ENCODE assay signal across 9 cellular contexts in genomic region chr12:77847060-77847541, GRCh38. TPM values are rescaled to one million over a fixed set of nuclear protein-coding genes. Genes with fewer than 3 reads are reported as not detected.
DNase-seq lines count a peak whose midpoint lies in the region; ATAC-seq and TF ChIP-seq lines count a peak whose summit lies in the region.
"Had no signal": no experiment of that assay in that cellular context is flagged by ENCODE, and none has a peak within 500 bp of the region (broad histone marks: within the 10 kb centered on the region; RNA-seq: fewer than 3 reads in every experiment).

No MANE protein-coding gene starts in this region.

- peaks cover 0 to 7% of the 10 kb centered on the region in 2 donors for H3K4me1 ChIP-seq in aorta (ENCODE audit: control insufficient read depth in 1 of 2, insufficient read depth in 2 of 2, low read length in 2 of 2)

- H3K27me3 Mint-ChIP-seq in progenitor cell of endocrine pancreas = no peaks in the 10 kb centered on the region
- H3K27me3 Mint-ChIP-seq: central memory CD8-positive, alpha-beta T cell had no signal

- H3K36me3 ChIP-seq in aorta (ENCODE audit: control insufficient read depth in 1 of 2, insufficient read depth in 2 of 2, low read length in 1 of 2) = no peaks in the 10 kb centered on the region

- H3K9me3 Mint-ChIP-seq in progenitor cell of endocrine pancreas (ENCODE audit: low read depth) = no peaks in the 10 kb centered on the region

- POLR2A ChIA-PET in GM10248 (lab: Yijun Ruan, JAX) = no interaction called here

- no peaks in the 10 kb centered on the region for H3K36me3 Mint-ChIP-seq in progenitor cell of endocrine pancreas (ENCODE audit: insufficient read depth)

- H3K9me3 ChIP-seq in aorta (ENCODE audit: control insufficient read depth, low read length) = no peaks in the 10 kb centered on the region

- TF ChIP-seq CTCF in GM10248 (IDR thresholded peaks at IDR 0.05; ENCODE audit: control extremely low read depth, extremely low read depth, low read depth, missing control alignments) (no peak), fibroblast of villous mesenchyme (IDR thresholded peaks at IDR 0.05; ENCODE audit: insufficient read depth, low read depth, low read length) (no peak), progenitor cell of endocrine pancreas (IDR thresholded peaks at IDR 0.05; ENCODE audit: unreplicated experiment) (no peak)

- no peak overlapping the region for H3K27ac ChIP-seq in aorta (ENCODE audit: low read depth in 1 of 2, low read length in 2 of 2)

- peak; percentile 96 for ATAC-seq in GM21717 (IDR thresholded peaks at IDR 0.05; ENCODE audit: unreplicated experiment)
- ATAC-seq in aorta (ENCODE audit: low FRiP score) = no peak

- intact Hi-C loops in aorta (cut with DNase I) = no loop called here

- H3K4me1 Mint-ChIP-seq in progenitor cell of endocrine pancreas (ENCODE audit: low read depth) = peaks cover 3% of the 10 kb centered on the region
- H3K4me1 Mint-ChIP-seq: central memory CD8-positive, alpha-beta T cell had no signal

- H3K27ac Mint-ChIP-seq in progenitor cell of endocrine pancreas = no peak overlapping the region

- 1 to 7% methylated on average over 2 of the region's 2 CpGs for WGBS in aorta, 2 donors

- CTCF ChIA-PET in GM10248 (lab: Yijun Ruan, JAX) = interaction anchor here (1.3 to 1.4 kb wide), 2 partner anchors 15 to 29 kb away, joined by 3 to 4 read pairs; no protein-coding TSS in a partner anchor

- DNase-seq in GM10248 (ENCODE audit: extremely low spot score) = peak; percentile 57
- DNase-seq in M059J (ENCODE audit: low read depth) = peak; percentile 20
- DNase-seq in fibroblast of villous mesenchyme (ENCODE audit: low read depth) = peak; percentile 33
- no peak for DNase-seq in NK-92 (lab: John Stamatoyannopoulos, UW; ENCODE audit: unreplicated experiment)
- DNase-seq in NCI-H1105 (lab: John Stamatoyannopoulos, UW) = no peak
- no peak for DNase-seq in progenitor cell of endocrine pancreas (ENCODE audit: low spot score, unreplicated experiment)
- DNase-seq in aorta = no peak

- H3K27me3 ChIP-seq in aorta (ENCODE audit: control insufficient read depth in 1 of 2, insufficient read depth in 2 of 2, low read length in 1 of 2) = no peaks in the 10 kb centered on the region

- H3K4me3 ChIP-seq in fibroblast of villous mesenchyme (ENCODE audit: low read depth, low read length) (no peak overlapping the region), aorta (ENCODE audit: low read length in 2 of 2) (no peak overlapping the region)

- H3K4me3 Mint-ChIP-seq in progenitor cell of endocrine pancreas (ENCODE audit: low read depth) = no peak overlapping the region
- H3K4me3 Mint-ChIP-seq: central memory CD8-positive, alpha-beta T cell had no signal

RNA-seq across cellular contexts. Expression of gene NAV3, which starts 16.4 kb away (rescaled TPM):
- 14.3 and 28.3 TPM in 2 replicates for total RNA-seq in M059J (2014; rRNA removed; shearing (Covaris generic))
- 96.3 and 206 TPM in 2 replicates for total RNA-seq in fibroblast of villous mesenchyme
- total RNA-seq in progenitor cell of endocrine pancreas = 11.5 and 11.7 TPM in 2 replicates
- total RNA-seq in aorta = 10 to 100 TPM in 1 of 2 donors, 1 to 10 TPM in 1; 6.2 to 40.3 TPM
- polyA plus RNA-seq in aorta = 1 to 10 TPM in 1 of 2 donors, under 1 TPM in 1; 0.25 to 1.6 TPM

Comparison
In these comparisons a context has a peak if more than half of its experiments do, and no peak if none do; other contexts are left out.
1. DNase-seq: peak in GM10248 (single experiment), M059J (single experiment) and fibroblast of villous mesenchyme (single experiment); none in NK-92 (single experiment), NCI-H1105 (single experiment), progenitor cell of endocrine pancreas (single experiment) and aorta (0 of 2).